1 cellular context compared by ENCODE assay signal in genomic region chr1:205791568-205792180, GRCh38.
TF ChIP-seq lines count a peak whose summit lies in the region.

No MANE protein-coding gene starts in this region.

TF ChIP-seq in HepG2, 621 proteins besides CTCF, POLR2A, EP300 and RAD21:
- TF ChIP-seq SMC3 (IDR thresholded peaks at IDR 0.05; ENCODE audit: low read length) (peak; percentile 86), ERF (CRISPR knock-in tag; IDR thresholded peaks at IDR 0.05) (peak; percentile 40; the same call in 1 of the 2 replicates), ZNF530 (CRISPR knock-in tag; IDR thresholded peaks at IDR 0.05; ENCODE audit: low read depth) (no peak), ZNF672 (CRISPR knock-in tag; IDR thresholded peaks at IDR 0.05) (no peak), DPF2 (CRISPR knock-in tag; IDR thresholded peaks at IDR 0.05; ENCODE audit: borderline replicate concordance, low read depth) (no peak), MXI1 (IDR thresholded peaks at IDR 0.05; ENCODE audit: borderline replicate concordance, low read depth, low read length) (no peak), EHMT2 (IDR thresholded peaks at IDR 0.05; ENCODE audit: borderline replicate concordance, low read depth, low read length) (no peak), STAG1 (CRISPR knock-in tag; IDR thresholded peaks at IDR 0.05) (peak; percentile 92), RERE (CRISPR knock-in tag; IDR thresholded peaks at IDR 0.05; ENCODE audit: low read depth) (no peak), SETDB1 (CRISPR knock-in tag; IDR thresholded peaks at IDR 0.05; ENCODE audit: borderline replicate concordance) (no peak), ARID2 (CRISPR knock-in tag; IDR thresholded peaks at IDR 0.05; ENCODE audit: borderline replicate concordance) (no peak), CSRNP1 (CRISPR knock-in tag; IDR thresholded peaks at IDR 0.05) (no peak), ISX (CRISPR knock-in tag; conservative IDR thresholded peaks at IDR 0.05) (no peak), ZMYM3 (CRISPR knock-in tag; IDR thresholded peaks at IDR 0.05) (no peak)
